Comparison of ENCODE assay signal across 12 cellular contexts in the genomic region with DNA sequence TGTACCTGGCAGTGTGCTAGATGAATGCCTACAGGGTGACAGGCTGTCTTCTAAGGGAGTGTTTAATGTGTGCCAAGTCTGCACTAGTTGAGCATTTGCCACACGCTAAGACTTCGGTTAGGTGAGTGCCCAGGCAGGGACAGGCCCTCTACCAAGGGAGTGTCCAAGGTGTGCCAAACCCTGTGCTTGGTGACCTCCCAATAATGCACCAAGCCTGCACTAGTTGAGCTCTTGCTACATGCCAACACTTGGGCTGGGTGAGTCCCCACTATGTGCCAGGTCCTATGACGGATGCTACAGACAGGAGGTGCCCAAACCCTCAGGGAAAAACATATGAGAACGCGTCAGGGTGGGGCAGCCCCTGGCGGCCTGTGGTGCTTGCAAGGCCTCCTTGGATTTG. TPM values are rescaled to one million over a fixed set of nuclear protein-coding genes. Genes with fewer than 3 reads are reported as not detected.
DNase-seq lines count a peak whose midpoint lies in the region; ATAC-seq and TF ChIP-seq lines count a peak whose summit lies in the region.
"Had no signal": no experiment of that assay in that cellular context is flagged by ENCODE, and none has a peak within 500 bp of the region (broad histone marks: within the 10 kb centered on the region; RNA-seq: fewer than 3 reads in every experiment).

No MANE protein-coding gene starts in this region.

- intact Hi-C loops in Right ventricle myocardium superior (cut with DNase I) = no loop called here
- intact Hi-C loops in right cardiac atrium (cut with DNase I) = no loop called here
- intact Hi-C loops in activated T-helper 2 cell treated with anti-CD3 and anti-CD28 coated beads, Interferon-gamma antibody, Interleukin-2, Interleukin-4, amounts not matched to agents 10 μg/mL and 5 μg/mL and 100 μg/mL, durations not matched to agents 14 hours and 24 hours and 36 hours (cut with micrococcal nuclease) = no loop called here

- TF ChIP-seq CTCF in neural progenitor cell (IDR thresholded peaks at IDR 0.05) = no peak

- 79% methylated on average over 6 of the region's 6 CpGs for WGBS in right cardiac atrium

- H3K4me1 ChIP-seq in right cardiac atrium (ENCODE audit: control insufficient read depth, insufficient read depth, low read length) = no peaks in the 10 kb centered on the region
- H3K4me1 ChIP-seq in neural progenitor cell = peaks cover 18% of the 10 kb centered on the region
- H3K4me1 ChIP-seq: BLaER1 had no signal

- H3K27me3 ChIP-seq in right cardiac atrium (ENCODE audit: control insufficient read depth, insufficient read depth) (no peaks in the 10 kb centered on the region), neural progenitor cell (no peaks in the 10 kb centered on the region)
- H3K27me3 ChIP-seq: BLaER1 had no signal

- H3K4me3 ChIP-seq in right cardiac atrium (ENCODE audit: low read length) = no peak overlapping the region
- H3K4me3 ChIP-seq in neural progenitor cell = no peak overlapping the region
- H3K4me3 ChIP-seq: BLaER1 had no signal

- DNase-seq in Right ventricle myocardium superior = peak; percentile 13
- DNase-seq in right cardiac atrium = no peak
- DNase-seq in substantia nigra (lab: John Stamatoyannopoulos, UW) = no peak
- no peak for DNase-seq in neural progenitor cell (ENCODE audit: low spot score)
- DNase-seq in activated T-helper 2 cell treated with anti-CD3 and anti-CD28 coated beads, Interferon-gamma antibody, Interleukin-2, Interleukin-4, amounts not matched to agents 10 μg/mL and 5 μg/mL and 100 μg/mL, durations not matched to agents 14 hours and 24 hours and 36 hours (ENCODE audit: low spot score) = no peak
- DNase-seq: 8988T; AML-193; CD4-positive, CD25-positive, alpha-beta regulatory T cell had no signal

- no peaks in the 10 kb centered on the region for H3K9me3 ChIP-seq in right cardiac atrium (ENCODE audit: control insufficient read depth, low read length)
- H3K9me3 ChIP-seq in neural progenitor cell (ENCODE audit: low read depth) = no peaks in the 10 kb centered on the region
- H3K9me3 ChIP-seq: BLaER1 had no signal

- H3K4me3 Mint-ChIP-seq in neural progenitor cell = no peak overlapping the region
- no peak overlapping the region for H3K4me3 Mint-ChIP-seq in activated T-helper 2 cell treated with anti-CD3 and anti-CD28 coated beads, Interferon-gamma antibody, Interleukin-2, Interleukin-4, amounts not matched to agents 10 μg/mL and 5 μg/mL and 100 μg/mL, durations not matched to agents 14 hours and 24 hours and 36 hours (ENCODE audit: low read depth)
- H3K4me3 Mint-ChIP-seq: CD4-positive, CD25-positive, alpha-beta regulatory T cell had no signal

- H3K36me3 ChIP-seq in neural progenitor cell = no peaks in the 10 kb centered on the region

- H3K4me2 ChIP-seq in neural progenitor cell = no peak overlapping the region
- H3K4me2 ChIP-seq: BLaER1 had no signal

- no peak overlapping the region for H3K9ac ChIP-seq in neural progenitor cell
- H3K9ac ChIP-seq: BLaER1 had no signal

- H3K36me3 Mint-ChIP-seq in neural progenitor cell = peaks cover 10% of the 10 kb centered on the region
- H3K36me3 Mint-ChIP-seq in activated T-helper 2 cell treated with anti-CD3 and anti-CD28 coated beads, Interferon-gamma antibody, Interleukin-2, Interleukin-4, amounts not matched to agents 10 μg/mL and 5 μg/mL and 100 μg/mL, durations not matched to agents 14 hours and 24 hours and 36 hours (ENCODE audit: low read depth) = no peaks in the 10 kb centered on the region
- H3K36me3 Mint-ChIP-seq: CD4-positive, CD25-positive, alpha-beta regulatory T cell had no signal

- no peaks in the 10 kb centered on the region for H3K9me3 Mint-ChIP-seq in neural progenitor cell
- no peaks in the 10 kb centered on the region for H3K9me3 Mint-ChIP-seq in activated T-helper 2 cell treated with anti-CD3 and anti-CD28 coated beads, Interferon-gamma antibody, Interleukin-2, Interleukin-4, amounts not matched to agents 10 μg/mL and 5 μg/mL and 100 μg/mL, durations not matched to agents 14 hours and 24 hours and 36 hours
- H3K9me3 Mint-ChIP-seq: CD4-positive, CD25-positive, alpha-beta regulatory T cell had no signal

- H3K79me2 ChIP-seq in neural progenitor cell (ENCODE audit: low read depth) = no peaks in the 10 kb centered on the region

- H4K20me1 ChIP-seq in neural progenitor cell (ENCODE audit: low read depth) = peaks cover 3% of the 10 kb centered on the region
- H4K20me1 ChIP-seq: BLaER1 had no signal

- ATAC-seq in Right ventricle myocardium superior (ENCODE audit: poor library complexity) (no peak), right cardiac atrium (no peak), esophagus mucosa (peak; percentile 93), GM18502 (IDR thresholded peaks at IDR 0.05; ENCODE audit: poor library complexity, unreplicated experiment) (no peak)

- no peak overlapping the region for H2AFZ ChIP-seq in neural progenitor cell (replicated peaks)

- peaks cover 8% of the 10 kb centered on the region for H3K27me3 Mint-ChIP-seq in neural progenitor cell (ENCODE audit: insufficient read depth, low read depth)
- H3K27me3 Mint-ChIP-seq in activated T-helper 2 cell treated with anti-CD3 and anti-CD28 coated beads, Interferon-gamma antibody, Interleukin-2, Interleukin-4, amounts not matched to agents 10 μg/mL and 5 μg/mL and 100 μg/mL, durations not matched to agents 14 hours and 24 hours and 36 hours (ENCODE audit: low read depth) = no peaks in the 10 kb centered on the region
- H3K27me3 Mint-ChIP-seq: CD4-positive, CD25-positive, alpha-beta regulatory T cell had no signal

- no peak overlapping the region for H3K27ac Mint-ChIP-seq in neural progenitor cell
- no peak overlapping the region for H3K27ac Mint-ChIP-seq in activated T-helper 2 cell treated with anti-CD3 and anti-CD28 coated beads, Interferon-gamma antibody, Interleukin-2, Interleukin-4, amounts not matched to agents 10 μg/mL and 5 μg/mL and 100 μg/mL, durations not matched to agents 14 hours and 24 hours and 36 hours
- H3K27ac Mint-ChIP-seq: CD4-positive, CD25-positive, alpha-beta regulatory T cell had no signal

- H3K27ac ChIP-seq in right cardiac atrium (ENCODE audit: low read length) (no peak overlapping the region), substantia nigra (ENCODE audit: low read depth, low read length, poor library complexity, severe bottlenecking) (peak overlapping the region; percentile 83), neural progenitor cell (no peak overlapping the region)
- H3K27ac ChIP-seq: BLaER1, HL-60 had no signal

- peaks cover 34% of the 10 kb centered on the region for H3K4me1 Mint-ChIP-seq in neural progenitor cell
- peaks cover 3% of the 10 kb centered on the region for H3K4me1 Mint-ChIP-seq in activated T-helper 2 cell treated with anti-CD3 and anti-CD28 coated beads, Interferon-gamma antibody, Interleukin-2, Interleukin-4, amounts not matched to agents 10 μg/mL and 5 μg/mL and 100 μg/mL, durations not matched to agents 14 hours and 24 hours and 36 hours (ENCODE audit: low read depth)
- H3K4me1 Mint-ChIP-seq: CD4-positive, CD25-positive, alpha-beta regulatory T cell had no signal

- H3F3A ChIP-seq in neural progenitor cell (ENCODE audit: low read depth) = no peaks in the 10 kb centered on the region

RNA-seq across cellular contexts. Expression of gene SLC6A9, which starts 10.8 kb away (rescaled TPM):
- total RNA-seq in Right ventricle myocardium superior = 0.78 TPM
- total RNA-seq in right cardiac atrium = 1 to 10 TPM in 3 of 4 donors, under 1 TPM in 1; 0.95 to 1.6 (median 1.3) TPM
- 1.0 TPM for polyA plus RNA-seq in right cardiac atrium
- 46.7 TPM for total RNA-seq in esophagus mucosa
- total RNA-seq in neural progenitor cell (ENCODE audit: low replicate concordance) = 1.4 and 5.6 TPM in 2 replicates
- 2.1 and 3.2 TPM in 2 replicates for total RNA-seq in activated T-helper 2 cell treated with anti-CD3 and anti-CD28 coated beads, Interferon-gamma antibody, Interleukin-2, Interleukin-4, amounts not matched to agents 10 μg/mL and 5 μg/mL and 100 μg/mL, durations not matched to agents 14 hours and 24 hours and 36 hours

RNA-seq across cellular contexts. Expression of gene CCDC24, which starts 29.1 kb away (rescaled TPM):
- 0.86 TPM for total RNA-seq in Right ventricle myocardium superior
- total RNA-seq in right cardiac atrium = 1 to 10 TPM; 1.2 to 2.5 (median 1.9) TPM
- 2.8 TPM for polyA plus RNA-seq in right cardiac atrium
- 4.0 TPM for total RNA-seq in esophagus mucosa
- total RNA-seq in neural progenitor cell (ENCODE audit: low replicate concordance) = 3.3 and 13.5 TPM in 2 replicates
- total RNA-seq in activated T-helper 2 cell treated with anti-CD3 and anti-CD28 coated beads, Interferon-gamma antibody, Interleukin-2, Interleukin-4, amounts not matched to agents 10 μg/mL and 5 μg/mL and 100 μg/mL, durations not matched to agents 14 hours and 24 hours and 36 hours = 2.1 and 2.3 TPM in 2 replicates

RNA-seq across cellular contexts. Expression of gene B4GALT2, which starts 41.5 kb away (rescaled TPM):
- 34.3 TPM for total RNA-seq in Right ventricle myocardium superior
- total RNA-seq in right cardiac atrium = 10 to 100 TPM; 30.5 to 39.1 (median 34.5) TPM
- 29.3 TPM for polyA plus RNA-seq in right cardiac atrium
- 40.1 TPM for total RNA-seq in esophagus mucosa
- 23.7 and 96.3 TPM in 2 replicates for total RNA-seq in neural progenitor cell (ENCODE audit: low replicate concordance)
- 53.9 and 57.7 TPM in 2 replicates for total RNA-seq in activated T-helper 2 cell treated with anti-CD3 and anti-CD28 coated beads, Interferon-gamma antibody, Interleukin-2, Interleukin-4, amounts not matched to agents 10 μg/mL and 5 μg/mL and 100 μg/mL, durations not matched to agents 14 hours and 24 hours and 36 hours

RNA-seq across cellular contexts. Expression of gene ATP6V0B, which starts 45.7 kb away (rescaled TPM):
- total RNA-seq in Right ventricle myocardium superior (80.9 TPM), right cardiac atrium (100 to 1,000 TPM in 2 of 4 donors, 10 to 100 TPM in 2; 76.9 to 118 (median 99.2) TPM), esophagus mucosa (95.7 TPM), neural progenitor cell (ENCODE audit: low replicate concordance) (39.2 and 71.2 TPM in 2 replicates)
- 111 TPM for polyA plus RNA-seq in right cardiac atrium
- total RNA-seq in activated T-helper 2 cell treated with anti-CD3 and anti-CD28 coated beads, Interferon-gamma antibody, Interleukin-2, Interleukin-4, amounts not matched to agents 10 μg/mL and 5 μg/mL and 100 μg/mL, durations not matched to agents 14 hours and 24 hours and 36 hours = 156 and 160 TPM in 2 replicates

RNA-seq across cellular contexts. Expression of gene DPH2, which starts 50.7 kb away (rescaled TPM):
- total RNA-seq in Right ventricle myocardium superior = 16.2 TPM
- 10 to 100 TPM; 14.2 to 19.0 (median 15.4) TPM for total RNA-seq in right cardiac atrium
- polyA plus RNA-seq in right cardiac atrium = 10.7 TPM
- 18.3 TPM for total RNA-seq in esophagus mucosa
- total RNA-seq in neural progenitor cell (ENCODE audit: low replicate concordance) = 9.5 and 20.0 TPM in 2 replicates
- total RNA-seq in activated T-helper 2 cell treated with anti-CD3 and anti-CD28 coated beads, Interferon-gamma antibody, Interleukin-2, Interleukin-4, amounts not matched to agents 10 μg/mL and 5 μg/mL and 100 μg/mL, durations not matched to agents 14 hours and 24 hours and 36 hours = 48.2 and 49.5 TPM in 2 replicates
